In genomic region chr11:123301696-123302400, GRCh38 we compare ENCODE assay signal across 1 cellular context.
A peak's percentile ranks its signal among the peaks of the same experiment; 100 is the strongest.
TF ChIP-seq lines count a peak whose summit lies in the region.

No MANE protein-coding gene starts in this region.

TF ChIP-seq in IMR-90, 13 proteins besides CTCF, POLR2A, EP300 and RAD21 (continued from another document):
- TF ChIP-seq MXI1 (IDR thresholded peaks at IDR 0.05; ENCODE audit: borderline replicate concordance, low read depth, low read length) (no peak), NFE2L2 (IDR thresholded peaks at IDR 0.05; ENCODE audit: low read depth, low read length) (no peak), SMC3 (IDR thresholded peaks at IDR 0.05; ENCODE audit: low read depth, low read length) (peak; percentile 66), RFX5 (IDR thresholded peaks at IDR 0.05; ENCODE audit: low read depth, low read length) (no peak), USF2 (IDR thresholded peaks at IDR 0.05; ENCODE audit: low read depth, low read length) (peak; percentile 29; the same call in 1 of the 2 replicates), MAZ (IDR thresholded peaks at IDR 0.05; ENCODE audit: borderline replicate concordance, low read depth, low read length) (peak; percentile 48; the same call in 1 of the 2 replicates)
- TF ChIP-seq, protein P1, sequence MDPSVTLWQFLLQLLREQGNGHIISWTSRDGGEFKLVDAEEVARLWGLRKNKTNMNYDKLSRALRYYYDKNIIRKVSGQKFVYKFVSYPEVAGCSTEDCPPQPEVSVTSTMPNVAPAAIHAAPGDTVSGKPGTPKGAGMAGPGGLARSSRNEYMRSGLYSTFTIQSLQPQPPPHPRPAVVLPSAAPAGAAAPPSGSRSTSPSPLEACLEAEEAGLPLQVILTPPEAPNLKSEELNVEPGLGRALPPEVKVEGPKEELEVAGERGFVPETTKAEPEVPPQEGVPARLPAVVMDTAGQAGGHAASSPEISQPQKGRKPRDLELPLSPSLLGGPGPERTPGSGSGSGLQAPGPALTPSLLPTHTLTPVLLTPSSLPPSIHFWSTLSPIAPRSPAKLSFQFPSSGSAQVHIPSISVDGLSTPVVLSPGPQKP (IDR thresholded peaks at IDR 0.05; ENCODE audit: borderline replicate concordance, low read depth, low read length), result no peak
